1 cellular context compared by ENCODE assay signal in the genomic region with DNA sequence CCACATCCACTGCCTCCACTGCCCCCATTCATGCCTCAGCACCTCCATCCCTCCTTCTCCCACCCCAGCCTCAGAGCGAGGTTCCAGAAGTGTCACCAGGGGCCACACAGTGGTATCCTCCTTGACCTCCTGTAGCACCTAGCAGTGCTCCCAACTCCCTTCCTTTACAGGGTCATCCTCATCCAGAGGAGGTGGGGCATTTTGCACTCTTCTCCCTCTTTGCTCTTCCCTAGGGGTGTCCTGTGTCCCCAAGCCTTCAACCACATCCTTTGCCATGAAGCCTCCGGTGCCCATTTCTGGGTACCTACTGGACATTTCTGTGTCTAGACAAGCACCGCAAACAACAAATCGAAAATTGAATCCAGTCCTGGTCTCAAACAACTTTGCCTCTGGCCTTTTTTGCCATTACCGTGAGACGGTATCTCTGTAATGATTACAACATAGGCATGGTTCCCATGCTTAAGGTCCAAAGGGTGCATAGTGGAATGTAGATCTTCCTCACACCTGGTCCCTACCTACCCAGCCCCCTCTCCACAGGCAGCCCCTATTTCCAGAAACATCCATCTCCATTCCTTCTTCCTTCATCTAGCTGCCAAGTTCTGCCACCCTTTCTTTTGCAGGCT.
TF ChIP-seq lines count a peak whose summit lies in the region.

No MANE protein-coding gene starts in this region.

TF ChIP-seq in HepG2, 621 proteins besides CTCF, POLR2A, EP300 and RAD21 (continued from another document and continues in another):
- TF ChIP-seq, protein P1, sequence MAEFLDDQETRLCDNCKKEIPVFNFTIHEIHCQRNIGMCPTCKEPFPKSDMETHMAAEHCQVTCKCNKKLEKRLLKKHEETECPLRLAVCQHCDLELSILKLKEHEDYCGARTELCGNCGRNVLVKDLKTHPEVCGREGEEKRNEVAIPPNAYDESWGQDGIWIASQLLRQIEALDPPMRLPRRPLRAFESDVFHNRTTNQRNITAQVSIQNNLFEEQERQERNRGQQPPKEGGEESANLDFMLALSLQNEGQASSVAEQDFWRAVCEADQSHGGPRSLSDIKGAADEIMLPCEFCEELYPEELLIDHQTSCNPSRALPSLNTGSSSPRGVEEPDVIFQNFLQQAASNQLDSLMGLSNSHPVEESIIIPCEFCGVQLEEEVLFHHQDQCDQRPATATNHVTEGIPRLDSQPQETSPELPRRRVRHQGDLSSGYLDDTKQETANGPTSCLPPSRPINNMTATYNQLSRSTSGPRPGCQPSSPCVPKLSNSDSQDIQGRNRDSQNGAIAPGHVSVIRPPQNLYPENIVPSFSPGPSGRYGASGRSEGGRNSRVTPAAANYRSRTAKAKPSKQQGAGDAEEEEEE (CRISPR knock-in tag; IDR thresholded peaks at IDR 0.05; ENCODE audit: borderline replicate concordance): no peak
- TF ChIP-seq, protein P2, sequence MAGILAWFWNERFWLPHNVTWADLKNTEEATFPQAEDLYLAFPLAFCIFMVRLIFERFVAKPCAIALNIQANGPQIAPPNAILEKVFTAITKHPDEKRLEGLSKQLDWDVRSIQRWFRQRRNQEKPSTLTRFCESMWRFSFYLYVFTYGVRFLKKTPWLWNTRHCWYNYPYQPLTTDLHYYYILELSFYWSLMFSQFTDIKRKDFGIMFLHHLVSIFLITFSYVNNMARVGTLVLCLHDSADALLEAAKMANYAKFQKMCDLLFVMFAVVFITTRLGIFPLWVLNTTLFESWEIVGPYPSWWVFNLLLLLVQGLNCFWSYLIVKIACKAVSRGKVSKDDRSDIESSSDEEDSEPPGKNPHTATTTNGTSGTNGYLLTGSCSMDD (CRISPR knock-in tag; IDR thresholded peaks at IDR 0.05): no peak
- TF ChIP-seq KAT8 (CRISPR knock-in tag; IDR thresholded peaks at IDR 0.05): no peak
- TF ChIP-seq RARA (CRISPR knock-in tag; IDR thresholded peaks at IDR 0.05): peak; percentile 49
- TF ChIP-seq, protein P3, sequence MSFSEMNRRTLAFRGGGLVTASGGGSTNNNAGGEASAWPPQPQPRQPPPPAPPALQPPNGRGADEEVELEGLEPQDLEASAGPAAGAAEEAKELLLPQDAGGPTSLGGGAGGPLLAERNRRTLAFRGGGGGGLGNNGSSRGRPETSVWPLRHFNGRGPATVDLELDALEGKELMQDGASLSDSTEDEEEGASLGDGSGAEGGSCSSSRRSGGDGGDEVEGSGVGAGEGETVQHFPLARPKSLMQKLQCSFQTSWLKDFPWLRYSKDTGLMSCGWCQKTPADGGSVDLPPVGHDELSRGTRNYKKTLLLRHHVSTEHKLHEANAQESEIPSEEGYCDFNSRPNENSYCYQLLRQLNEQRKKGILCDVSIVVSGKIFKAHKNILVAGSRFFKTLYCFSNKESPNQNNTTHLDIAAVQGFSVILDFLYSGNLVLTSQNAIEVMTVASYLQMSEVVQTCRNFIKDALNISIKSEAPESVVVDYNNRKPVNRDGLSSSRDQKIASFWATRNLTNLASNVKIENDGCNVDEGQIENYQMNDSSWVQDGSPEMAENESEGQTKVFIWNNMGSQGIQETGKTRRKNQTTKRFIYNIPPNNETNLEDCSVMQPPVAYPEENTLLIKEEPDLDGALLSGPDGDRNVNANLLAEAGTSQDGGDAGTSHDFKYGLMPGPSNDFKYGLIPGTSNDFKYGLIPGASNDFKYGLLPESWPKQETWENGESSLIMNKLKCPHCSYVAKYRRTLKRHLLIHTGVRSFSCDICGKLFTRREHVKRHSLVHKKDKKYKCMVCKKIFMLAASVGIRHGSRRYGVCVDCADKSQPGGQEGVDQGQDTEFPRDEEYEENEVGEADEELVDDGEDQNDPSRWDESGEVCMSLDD (CRISPR knock-in tag; IDR thresholded peaks at IDR 0.05; ENCODE audit: borderline replicate concordance): no peak
- TF ChIP-seq, protein P4, sequence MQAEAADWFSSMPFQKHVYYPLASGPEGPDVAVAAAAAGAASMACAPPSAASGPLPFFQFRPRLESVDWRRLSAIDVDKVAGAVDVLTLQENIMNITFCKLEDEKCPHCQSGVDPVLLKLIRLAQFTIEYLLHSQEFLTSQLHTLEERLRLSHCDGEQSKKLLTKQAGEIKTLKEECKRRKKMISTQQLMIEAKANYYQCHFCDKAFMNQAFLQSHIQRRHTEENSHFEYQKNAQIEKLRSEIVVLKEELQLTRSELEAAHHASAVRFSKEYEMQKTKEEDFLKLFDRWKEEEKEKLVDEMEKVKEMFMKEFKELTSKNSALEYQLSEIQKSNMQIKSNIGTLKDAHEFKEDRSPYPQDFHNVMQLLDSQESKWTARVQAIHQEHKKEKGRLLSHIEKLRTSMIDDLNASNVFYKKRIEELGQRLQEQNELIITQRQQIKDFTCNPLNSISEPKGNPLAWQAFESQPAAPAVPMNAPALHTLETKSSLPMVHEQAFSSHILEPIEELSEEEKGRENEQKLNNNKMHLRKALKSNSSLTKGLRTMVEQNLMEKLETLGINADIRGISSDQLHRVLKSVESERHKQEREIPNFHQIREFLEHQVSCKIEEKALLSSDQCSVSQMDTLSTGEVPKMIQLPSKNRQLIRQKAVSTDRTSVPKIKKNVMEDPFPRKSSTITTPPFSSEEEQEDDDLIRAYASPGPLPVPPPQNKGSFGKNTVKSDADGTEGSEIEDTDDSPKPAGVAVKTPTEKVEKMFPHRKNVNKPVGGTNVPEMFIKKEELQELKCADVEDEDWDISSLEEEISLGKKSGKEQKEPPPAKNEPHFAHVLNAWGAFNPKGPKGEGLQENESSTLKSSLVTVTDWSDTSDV (CRISPR knock-in tag; IDR thresholded peaks at IDR 0.05): no peak
- TF ChIP-seq, protein P5, sequence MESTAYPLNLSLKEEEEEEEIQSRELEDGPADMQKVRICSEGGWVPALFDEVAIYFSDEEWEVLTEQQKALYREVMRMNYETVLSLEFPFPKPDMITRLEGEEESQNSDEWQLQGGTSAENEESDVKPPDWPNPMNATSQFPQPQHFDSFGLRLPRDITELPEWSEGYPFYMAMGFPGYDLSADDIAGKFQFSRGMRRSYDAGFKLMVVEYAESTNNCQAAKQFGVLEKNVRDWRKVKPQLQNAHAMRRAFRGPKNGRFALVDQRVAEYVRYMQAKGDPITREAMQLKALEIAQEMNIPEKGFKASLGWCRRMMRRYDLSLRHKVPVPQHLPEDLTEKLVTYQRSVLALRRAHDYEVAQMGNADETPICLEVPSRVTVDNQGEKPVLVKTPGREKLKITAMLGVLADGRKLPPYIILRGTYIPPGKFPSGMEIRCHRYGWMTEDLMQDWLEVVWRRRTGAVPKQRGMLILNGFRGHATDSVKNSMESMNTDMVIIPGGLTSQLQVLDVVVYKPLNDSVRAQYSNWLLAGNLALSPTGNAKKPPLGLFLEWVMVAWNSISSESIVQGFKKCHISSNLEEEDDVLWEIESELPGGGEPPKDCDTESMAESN (CRISPR knock-in tag; conservative IDR thresholded peaks at IDR 0.05): no peak
- no peak for TF ChIP-seq SETDB1 (CRISPR knock-in tag; IDR thresholded peaks at IDR 0.05; ENCODE audit: borderline replicate concordance)
- TF ChIP-seq, protein P6, sequence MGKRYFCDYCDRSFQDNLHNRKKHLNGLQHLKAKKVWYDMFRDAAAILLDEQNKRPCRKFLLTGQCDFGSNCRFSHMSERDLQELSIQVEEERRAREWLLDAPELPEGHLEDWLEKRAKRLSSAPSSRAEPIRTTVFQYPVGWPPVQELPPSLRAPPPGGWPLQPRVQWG (CRISPR knock-in tag; IDR thresholded peaks at IDR 0.05; ENCODE audit: borderline replicate concordance, low read depth): no peak
- no peak for TF ChIP-seq NPAS2 (CRISPR knock-in tag; IDR thresholded peaks at IDR 0.05; ENCODE audit: borderline replicate concordance)
- TF ChIP-seq ZNF572 (CRISPR knock-in tag; IDR thresholded peaks at IDR 0.05): no peak
- no peak for TF ChIP-seq FOXC1 (CRISPR knock-in tag; IDR thresholded peaks at IDR 0.05; ENCODE audit: borderline replicate concordance)
- no peak for TF ChIP-seq ATF7 (IDR thresholded peaks at IDR 0.05)
- no peak for TF ChIP-seq ATF7 (CRISPR knock-in tag; IDR thresholded peaks at IDR 0.05)
- TF ChIP-seq GABPB1 (CRISPR knock-in tag; IDR thresholded peaks at IDR 0.05): no peak
- TF ChIP-seq PRPF4 (IDR thresholded peaks at IDR 0.05; ENCODE audit: low read depth, low read length, poor library complexity, severe bottlenecking): no peak
- TF ChIP-seq ZNF598 (CRISPR knock-in tag; IDR thresholded peaks at IDR 0.05; ENCODE audit: borderline replicate concordance): no peak
- no peak for TF ChIP-seq ZNF256 (CRISPR knock-in tag; conservative IDR thresholded peaks at IDR 0.05)
- TF ChIP-seq, protein P7, sequence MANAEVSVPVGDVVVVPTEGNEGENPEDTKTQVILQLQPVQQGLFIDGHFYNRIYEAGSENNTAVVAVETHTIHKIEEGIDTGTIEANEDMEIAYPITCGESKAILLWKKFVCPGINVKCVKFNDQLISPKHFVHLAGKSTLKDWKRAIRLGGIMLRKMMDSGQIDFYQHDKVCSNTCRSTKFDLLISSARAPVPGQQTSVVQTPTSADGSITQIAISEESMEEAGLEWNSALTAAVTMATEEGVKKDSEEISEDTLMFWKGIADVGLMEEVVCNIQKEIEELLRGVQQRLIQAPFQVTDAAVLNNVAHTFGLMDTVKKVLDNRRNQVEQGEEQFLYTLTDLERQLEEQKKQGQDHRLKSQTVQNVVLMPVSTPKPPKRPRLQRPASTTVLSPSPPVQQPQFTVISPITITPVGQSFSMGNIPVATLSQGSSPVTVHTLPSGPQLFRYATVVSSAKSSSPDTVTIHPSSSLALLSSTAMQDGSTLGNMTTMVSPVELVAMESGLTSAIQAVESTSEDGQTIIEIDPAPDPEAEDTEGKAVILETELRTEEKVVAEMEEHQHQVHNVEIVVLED (CRISPR knock-in tag; IDR thresholded peaks at IDR 0.05; ENCODE audit: borderline replicate concordance): no peak
- no peak for TF ChIP-seq KDM3A (CRISPR knock-in tag; IDR thresholded peaks at IDR 0.05; ENCODE audit: low read depth)
- TF ChIP-seq ZNF773 (CRISPR knock-in tag; IDR thresholded peaks at IDR 0.05; ENCODE audit: borderline replicate concordance): no peak
- TF ChIP-seq, protein P8, sequence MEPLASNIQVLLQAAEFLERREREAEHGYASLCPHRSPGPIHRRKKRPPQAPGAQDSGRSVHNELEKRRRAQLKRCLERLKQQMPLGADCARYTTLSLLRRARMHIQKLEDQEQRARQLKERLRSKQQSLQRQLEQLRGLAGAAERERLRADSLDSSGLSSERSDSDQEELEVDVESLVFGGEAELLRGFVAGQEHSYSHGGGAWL (CRISPR knock-in tag; IDR thresholded peaks at IDR 0.05): no peak
- TF ChIP-seq, protein P9, sequence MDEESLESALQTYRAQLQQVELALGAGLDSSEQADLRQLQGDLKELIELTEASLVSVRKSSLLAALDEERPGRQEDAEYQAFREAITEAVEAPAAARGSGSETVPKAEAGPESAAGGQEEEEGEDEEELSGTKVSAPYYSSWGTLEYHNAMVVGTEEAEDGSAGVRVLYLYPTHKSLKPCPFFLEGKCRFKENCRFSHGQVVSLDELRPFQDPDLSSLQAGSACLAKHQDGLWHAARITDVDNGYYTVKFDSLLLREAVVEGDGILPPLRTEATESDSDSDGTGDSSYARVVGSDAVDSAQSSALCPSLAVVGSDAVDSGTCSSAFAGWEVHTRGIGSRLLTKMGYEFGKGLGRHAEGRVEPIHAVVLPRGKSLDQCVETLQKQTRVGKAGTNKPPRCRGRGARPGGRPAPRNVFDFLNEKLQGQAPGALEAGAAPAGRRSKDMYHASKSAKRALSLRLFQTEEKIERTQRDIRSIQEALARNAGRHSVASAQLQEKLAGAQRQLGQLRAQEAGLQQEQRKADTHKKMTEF (CRISPR knock-in tag; IDR thresholded peaks at IDR 0.05): no peak
- TF ChIP-seq, protein P10, sequence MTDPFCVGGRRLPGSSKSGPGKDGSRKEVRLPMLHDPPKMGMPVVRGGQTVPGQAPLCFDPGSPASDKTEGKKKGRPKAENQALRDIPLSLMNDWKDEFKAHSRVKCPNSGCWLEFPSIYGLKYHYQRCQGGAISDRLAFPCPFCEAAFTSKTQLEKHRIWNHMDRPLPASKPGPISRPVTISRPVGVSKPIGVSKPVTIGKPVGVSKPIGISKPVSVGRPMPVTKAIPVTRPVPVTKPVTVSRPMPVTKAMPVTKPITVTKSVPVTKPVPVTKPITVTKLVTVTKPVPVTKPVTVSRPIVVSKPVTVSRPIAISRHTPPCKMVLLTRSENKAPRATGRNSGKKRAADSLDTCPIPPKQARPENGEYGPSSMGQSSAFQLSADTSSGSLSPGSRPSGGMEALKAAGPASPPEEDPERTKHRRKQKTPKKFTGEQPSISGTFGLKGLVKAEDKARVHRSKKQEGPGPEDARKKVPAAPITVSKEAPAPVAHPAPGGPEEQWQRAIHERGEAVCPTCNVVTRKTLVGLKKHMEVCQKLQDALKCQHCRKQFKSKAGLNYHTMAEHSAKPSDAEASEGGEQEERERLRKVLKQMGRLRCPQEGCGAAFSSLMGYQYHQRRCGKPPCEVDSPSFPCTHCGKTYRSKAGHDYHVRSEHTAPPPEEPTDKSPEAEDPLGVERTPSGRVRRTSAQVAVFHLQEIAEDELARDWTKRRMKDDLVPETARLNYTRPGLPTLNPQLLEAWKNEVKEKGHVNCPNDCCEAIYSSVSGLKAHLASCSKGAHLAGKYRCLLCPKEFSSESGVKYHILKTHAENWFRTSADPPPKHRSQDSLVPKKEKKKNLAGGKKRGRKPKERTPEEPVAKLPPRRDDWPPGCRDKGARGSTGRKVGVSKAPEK (CRISPR knock-in tag; IDR thresholded peaks at IDR 0.05; ENCODE audit: borderline replicate concordance): no peak
- TF ChIP-seq ZNF33B (CRISPR knock-in tag; IDR thresholded peaks at IDR 0.05): no peak
- peak; percentile 42 for TF ChIP-seq ASH2L (IDR thresholded peaks at IDR 0.05; ENCODE audit: insufficient read length, low read depth, low read length)
- TF ChIP-seq, protein P11, sequence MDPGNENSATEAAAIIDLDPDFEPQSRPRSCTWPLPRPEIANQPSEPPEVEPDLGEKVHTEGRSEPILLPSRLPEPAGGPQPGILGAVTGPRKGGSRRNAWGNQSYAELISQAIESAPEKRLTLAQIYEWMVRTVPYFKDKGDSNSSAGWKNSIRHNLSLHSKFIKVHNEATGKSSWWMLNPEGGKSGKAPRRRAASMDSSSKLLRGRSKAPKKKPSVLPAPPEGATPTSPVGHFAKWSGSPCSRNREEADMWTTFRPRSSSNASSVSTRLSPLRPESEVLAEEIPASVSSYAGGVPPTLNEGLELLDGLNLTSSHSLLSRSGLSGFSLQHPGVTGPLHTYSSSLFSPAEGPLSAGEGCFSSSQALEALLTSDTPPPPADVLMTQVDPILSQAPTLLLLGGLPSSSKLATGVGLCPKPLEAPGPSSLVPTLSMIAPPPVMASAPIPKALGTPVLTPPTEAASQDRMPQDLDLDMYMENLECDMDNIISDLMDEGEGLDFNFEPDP (CRISPR knock-in tag; conservative IDR thresholded peaks at IDR 0.05): no peak
- no peak for TF ChIP-seq MEIS1 (CRISPR knock-in tag; IDR thresholded peaks at IDR 0.05; ENCODE audit: borderline replicate concordance)
- no peak for TF ChIP-seq ZNF484 (CRISPR knock-in tag; IDR thresholded peaks at IDR 0.05; ENCODE audit: borderline replicate concordance, low read depth)
- TF ChIP-seq THAP11 (CRISPR knock-in tag; IDR thresholded peaks at IDR 0.05): 0 out of 2 replicates have a peak, but pooled peaks have one; percentile 21
- no peak for TF ChIP-seq ZNF20 (CRISPR knock-in tag; IDR thresholded peaks at IDR 0.05)
- no peak for TF ChIP-seq RFX3 (CRISPR knock-in tag; IDR thresholded peaks at IDR 0.05)
- no peak for TF ChIP-seq XRCC5 (optimal IDR thresholded peaks at IDR 0.05; ENCODE audit: low read length)
- TF ChIP-seq ZNF432 (CRISPR knock-in tag; IDR thresholded peaks at IDR 0.05; ENCODE audit: borderline replicate concordance): no peak
- TF ChIP-seq NFE2L2 (IDR thresholded peaks at IDR 0.05; ENCODE audit: low read length): no peak
- TF ChIP-seq ZNF207 (IDR thresholded peaks at IDR 0.05; ENCODE audit: borderline replicate concordance): no peak
- no peak for TF ChIP-seq ZNF777 (CRISPR knock-in tag; IDR thresholded peaks at IDR 0.05)
